ENCODE assay signal across 12 cellular contexts in the genomic region with DNA sequence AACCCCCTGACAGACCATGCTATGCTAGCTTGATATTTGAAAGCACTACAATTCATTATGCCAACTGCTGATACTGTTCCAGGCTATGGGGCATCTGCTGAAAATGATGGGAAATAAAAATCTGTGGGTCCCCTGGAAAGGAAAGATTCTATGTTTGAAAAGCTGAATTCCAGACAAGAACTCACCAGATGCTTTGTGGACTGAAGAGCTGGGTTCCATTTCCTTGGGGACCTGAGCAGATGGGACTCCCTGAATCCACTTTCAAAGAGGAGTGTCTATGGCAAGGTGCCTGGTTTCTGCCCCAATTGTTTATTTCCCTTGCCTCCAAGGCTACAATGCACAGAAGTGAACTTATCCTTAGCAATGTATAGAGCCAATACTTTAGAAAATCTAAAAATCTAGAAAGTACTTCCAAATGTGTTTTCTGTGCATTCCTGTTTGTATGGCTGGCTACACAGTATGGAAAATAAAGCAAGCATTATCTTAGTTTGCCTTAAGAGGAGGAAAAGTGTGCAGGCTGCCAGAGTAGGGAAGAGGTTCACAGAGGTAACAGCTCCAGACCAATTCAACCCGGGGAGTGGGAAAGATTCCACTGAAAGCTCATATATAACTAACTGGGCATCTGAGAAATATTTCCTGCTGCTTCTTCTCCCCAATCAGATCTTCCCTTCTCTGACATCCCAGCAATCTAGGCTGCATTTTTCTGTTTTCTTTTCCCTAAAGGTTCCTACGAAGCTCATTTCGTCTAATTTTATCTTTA.
DNase-seq lines count a peak whose midpoint lies in the region; ATAC-seq and TF ChIP-seq lines count a peak whose summit lies in the region.
"Had no signal": no experiment of that assay in that cellular context is flagged by ENCODE, and none has a peak within 500 bp of the region (broad histone marks: within the 10 kb centered on the region; RNA-seq: fewer than 3 reads in every experiment).

No MANE protein-coding gene starts in this region.

- peaks cover 23% of the 10 kb centered on the region for H3K4me1 Mint-ChIP-seq in mesothelial cell of epicardium
- no peaks in the 10 kb centered on the region for H3K4me1 Mint-ChIP-seq in activated CD8-positive, alpha-beta memory T cell treated with anti-CD3 and anti-CD28 coated beads, Interleukin-2, amount 10 ng/mL, durations not matched to agents 7 days and 5 days
- H3K4me1 Mint-ChIP-seq: B cell; CD4-positive, alpha-beta memory T cell had no signal

- CTCF ChIA-PET in activated CD8-positive, alpha-beta memory T cell treated with anti-CD3 and anti-CD28 coated beads, Interleukin-2, amount 10 ng/mL, durations not matched to agents 7 days and 5 days (lab: Charles Lee), result no interaction called here

- no peak for TF ChIP-seq CTCF in mesothelial cell of epicardium (IDR thresholded peaks at IDR 0.05; ENCODE audit: unreplicated experiment)

- no peak for ATAC-seq in GM21360 (IDR thresholded peaks at IDR 0.05; ENCODE audit: unreplicated experiment)
- no peak for ATAC-seq in activated CD8-positive, alpha-beta memory T cell treated with anti-CD3 and anti-CD28 coated beads, Interleukin-2, amount 10 ng/mL, durations not matched to agents 7 days and 5 days

- DNase-seq in DMS 273 treated with DMSO at 0.1 percent for 48 hours (lab: John Stamatoyannopoulos, UW) (peak; percentile 97), NCI-H1694 treated with DMSO at 0.1 percent for 48 hours (lab: John Stamatoyannopoulos, UW) (peak; percentile 99), NCI-H82 treated with DMSO at 0.1 percent for 48 hours (lab: John Stamatoyannopoulos, UW; ENCODE audit: unreplicated experiment) (peak; percentile 30), mesothelial cell of epicardium (ENCODE audit: low spot score in 2 of 2, unreplicated experiment in 2 of 2) (no peak), ACHN (no peak)
- DNase-seq in activated CD8-positive, alpha-beta memory T cell treated with anti-CD3 and anti-CD28 coated beads, Interleukin-2, amount 10 ng/mL, durations not matched to agents 7 days and 5 days, result no peak
- DNase-seq: CD4-positive, alpha-beta memory T cell; KBM-7; NCI-H187 treated with DMSO at 0.1 percent for 48 hours; NCI-H226 had no signal

- no peak overlapping the region for H3K4me3 Mint-ChIP-seq in mesothelial cell of epicardium
- H3K4me3 Mint-ChIP-seq in activated CD8-positive, alpha-beta memory T cell treated with anti-CD3 and anti-CD28 coated beads, Interleukin-2, amount 10 ng/mL, durations not matched to agents 7 days and 5 days, result no peak overlapping the region
- H3K4me3 Mint-ChIP-seq: B cell; CD4-positive, alpha-beta memory T cell had no signal

- H3K27ac Mint-ChIP-seq in mesothelial cell of epicardium, result peak overlapping the region; percentile 51
- H3K27ac Mint-ChIP-seq in activated CD8-positive, alpha-beta memory T cell treated with anti-CD3 and anti-CD28 coated beads, Interleukin-2, amount 10 ng/mL, durations not matched to agents 7 days and 5 days, result no peak overlapping the region
- H3K27ac Mint-ChIP-seq: B cell; CD4-positive, alpha-beta memory T cell had no signal

- no peaks in the 10 kb centered on the region for H3K36me3 Mint-ChIP-seq in mesothelial cell of epicardium
- H3K36me3 Mint-ChIP-seq in activated CD8-positive, alpha-beta memory T cell treated with anti-CD3 and anti-CD28 coated beads, Interleukin-2, amount 10 ng/mL, durations not matched to agents 7 days and 5 days, result no peaks in the 10 kb centered on the region
- H3K36me3 Mint-ChIP-seq: CD4-positive, alpha-beta memory T cell had no signal

- no peaks in the 10 kb centered on the region for H3K27me3 Mint-ChIP-seq in mesothelial cell of epicardium (ENCODE audit: low read depth)
- no peaks in the 10 kb centered on the region for H3K27me3 Mint-ChIP-seq in activated CD8-positive, alpha-beta memory T cell treated with anti-CD3 and anti-CD28 coated beads, Interleukin-2, amount 10 ng/mL, durations not matched to agents 7 days and 5 days
- H3K27me3 Mint-ChIP-seq: B cell; CD4-positive, alpha-beta memory T cell had no signal

- in situ Hi-C loops in ACHN (cut with HindIII; ENCODE audit: low pct_ligation_motif_present, low pct_unique_long_range_greater_than_20kb, low sequenced_read_pairs), result no loop called here

- H3K9me3 Mint-ChIP-seq in mesothelial cell of epicardium, result no peaks in the 10 kb centered on the region
- H3K9me3 Mint-ChIP-seq in activated CD8-positive, alpha-beta memory T cell treated with anti-CD3 and anti-CD28 coated beads, Interleukin-2, amount 10 ng/mL, durations not matched to agents 7 days and 5 days (ENCODE audit: low read depth), result no peaks in the 10 kb centered on the region

Comparison
In these comparisons a context has a peak if more than half of its experiments do, and no peak if none do; other contexts are left out.
1. DNase-seq: peak in DMS 273 treated with DMSO at 0.1 percent for 48 hours (single experiment), NCI-H1694 treated with DMSO at 0.1 percent for 48 hours (single experiment) and NCI-H82 treated with DMSO at 0.1 percent for 48 hours (single experiment); none in mesothelial cell of epicardium (0 of 2), ACHN (single experiment) and activated CD8-positive, alpha-beta memory T cell treated with anti-CD3 and anti-CD28 coated beads, Interleukin-2, amount 10 ng/mL, durations not matched to agents 7 days and 5 days (single experiment).